ENCODE assay signal across 8 cellular contexts in the genomic region with DNA sequence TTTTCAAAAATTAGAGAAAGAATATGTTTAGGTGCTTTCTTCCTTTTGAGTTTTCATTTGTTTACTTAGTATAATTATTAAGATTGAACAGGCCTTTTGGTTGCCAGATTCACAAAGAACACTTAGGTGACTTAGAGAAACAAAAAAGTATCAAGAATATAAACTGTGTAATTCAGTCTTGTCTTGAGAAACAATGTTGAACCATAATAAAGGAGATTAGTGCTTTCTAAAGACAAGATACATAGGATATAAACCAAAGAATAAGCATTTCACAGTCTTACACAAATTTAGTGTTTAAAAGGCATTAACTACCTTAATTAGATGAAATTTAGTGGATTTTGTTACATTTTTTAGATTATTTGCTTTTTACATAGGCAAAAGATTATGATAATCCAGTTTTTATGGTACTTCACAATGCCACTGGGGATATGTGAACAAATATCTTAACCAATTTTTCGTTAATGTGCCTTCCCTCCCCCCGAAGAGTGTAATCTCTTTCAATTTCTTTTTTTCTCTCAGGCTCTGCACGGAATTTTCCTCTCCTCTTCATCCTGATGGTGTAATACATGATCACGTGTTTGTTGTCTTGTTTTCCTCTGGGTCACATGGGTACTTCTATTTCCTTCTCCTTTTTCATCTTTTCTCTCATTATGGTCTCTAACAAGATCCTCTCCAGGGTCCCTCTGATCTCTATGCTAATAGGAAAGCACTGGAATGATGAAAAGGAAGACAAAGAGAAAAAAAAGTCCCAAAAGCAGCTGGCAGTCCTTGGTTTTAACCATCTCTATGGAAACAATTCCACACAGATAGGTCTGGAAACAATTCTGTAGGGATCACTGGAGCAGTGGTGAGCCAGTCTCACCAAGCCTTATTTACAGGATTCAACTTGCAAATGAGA. TPM values are rescaled to one million over a fixed set of nuclear protein-coding genes. Genes with fewer than 3 reads are reported as not detected.
DNase-seq lines count a peak whose midpoint lies in the region; ATAC-seq and TF ChIP-seq lines count a peak whose summit lies in the region.

No MANE protein-coding gene starts in this region.

- no peak overlapping the region for H2BK5ac ChIP-seq in H9 (ENCODE audit: insufficient read length, low read length)

- no peak overlapping the region for H4K5ac ChIP-seq in H9 (ENCODE audit: insufficient read length, low read depth, low read length)

- ATAC-seq in Panc1: peak; percentile 27; the same call in 1 of the 2 replicates
- no peak for ATAC-seq in GM19395 (IDR thresholded peaks at IDR 0.05; ENCODE audit: unreplicated experiment)
- ATAC-seq in HG03196 (IDR thresholded peaks at IDR 0.05; ENCODE audit: unreplicated experiment): no peak
- no peak for ATAC-seq in naive thymus-derived CD8-positive, alpha-beta T cell

- no peak overlapping the region for H3K4me2 ChIP-seq in H9 (ENCODE audit: insufficient read depth, insufficient read length, low read length)

- peaks cover 4 to 7% (median 5%) of the 10 kb centered on the region in 3 experiments for H3K36me3 Mint-ChIP-seq in H9 (ENCODE audit: insufficient read depth in 1 of 3, low read depth in 3 of 3)
- peaks cover 22% of the 10 kb centered on the region for H3K36me3 Mint-ChIP-seq in dendritic cell treated with granulocyte-macrophage colony-stimulating factor and Interleukin-4, amounts not matched to agents 40 ng/mL and 50 ng/mL, for 4 days (ENCODE audit: low read depth)
- H3K36me3 Mint-ChIP-seq in naive thymus-derived CD8-positive, alpha-beta T cell: peaks cover 0 to 3% (median 3%) of the 10 kb centered on the region in 3 donors

- no peak overlapping the region for H3K23ac ChIP-seq in H9 (ENCODE audit: insufficient read length, low read depth, low read length)

- peaks cover 0 to 6% of the 10 kb centered on the region in 2 experiments; a peak in 2 of 5 replicates for H3K9me3 Mint-ChIP-seq in H9
- H3K9me3 Mint-ChIP-seq in dendritic cell treated with granulocyte-macrophage colony-stimulating factor and Interleukin-4, amounts not matched to agents 40 ng/mL and 50 ng/mL, for 4 days: no peaks in the 10 kb centered on the region
- H3K9me3 Mint-ChIP-seq in naive thymus-derived CD8-positive, alpha-beta T cell: peaks cover 0 to 4% (median 0%) of the 10 kb centered on the region in 9 donors

- no peaks in the 10 kb centered on the region; the same call in 1 of the 2 replicates for H3K36me3 ChIP-seq in Panc1 (ENCODE audit: control insufficient read depth, insufficient read depth, low read length)
- no peaks in the 10 kb centered on the region for H3K36me3 ChIP-seq in mucosa of rectum (ENCODE audit: control insufficient read depth in 2 of 2, insufficient read depth in 2 of 2, low read length in 2 of 2)

- intact Hi-C loops in Panc1 (cut with micrococcal nuclease; ENCODE audit: unreplicated experiment): no loop called here
- intact Hi-C loops in dendritic cell treated with granulocyte-macrophage colony-stimulating factor and Interleukin-4, amounts not matched to agents 40 ng/mL and 50 ng/mL, for 4 days (cut with micrococcal nuclease): no loop called here

- peak overlapping the region; percentile 25 to 44 for H3K4me3 ChIP-seq in Panc1 (ENCODE audit: low read depth in 2 of 2, low read length in 2 of 2)
- peak overlapping the region in 1 of 2 donors; percentile 51 for H3K4me3 ChIP-seq in mucosa of rectum (ENCODE audit: low read length in 2 of 2)

- H4K20me1 ChIP-seq in H9 (ENCODE audit: control insufficient read depth, insufficient read depth, insufficient read length): no peaks in the 10 kb centered on the region

- no peak overlapping the region for H2BK120ac ChIP-seq in H9 (ENCODE audit: low read depth, low read length, poor library complexity, severe bottlenecking)

- H4K91ac ChIP-seq in H9 (ENCODE audit: insufficient read length, low read depth, low read length): no peak overlapping the region

- H3K27ac ChIP-seq in H9 (ENCODE audit: insufficient read length, low read depth, low read length) (no peak overlapping the region), Panc1 (ENCODE audit: low read length) (peak overlapping the region; percentile 100), mucosa of rectum (ENCODE audit: low read depth in 2 of 2, low read length in 2 of 2) (peak overlapping the region; percentile 67 to 99)

- H3K18ac ChIP-seq in H9 (ENCODE audit: insufficient read length, low read depth, low read length): no peak overlapping the region

- BruUV-seq in Panc1 (replicated peaks; lab: Mats Ljungman, UMichigan): no TSS peak

- H3K4ac ChIP-seq in H9 (ENCODE audit: low read depth, low read length): no peak overlapping the region

- H3K4me3 Mint-ChIP-seq in H9: no peak overlapping the region
- H3K4me3 Mint-ChIP-seq in dendritic cell treated with granulocyte-macrophage colony-stimulating factor and Interleukin-4, amounts not matched to agents 40 ng/mL and 50 ng/mL, for 4 days: peak overlapping the region; percentile 44
- H3K4me3 Mint-ChIP-seq in naive thymus-derived CD8-positive, alpha-beta T cell: peak overlapping the region in 1 of 10 donors; percentile 79

- no peak overlapping the region for H2BK12ac ChIP-seq in H9 (ENCODE audit: insufficient read length, low read depth, low read length)

- no peak overlapping the region for H3K14ac ChIP-seq in H9 (ENCODE audit: insufficient read depth, low read length)

- H2AK5ac ChIP-seq in H9 (ENCODE audit: insufficient read length, low read length): no peak overlapping the region

- H3K4me1 ChIP-seq in H9 (ENCODE audit: insufficient read depth, low read length): no peaks in the 10 kb centered on the region
- H3K4me1 ChIP-seq in Panc1 (ENCODE audit: control insufficient read depth, insufficient read depth, low read length): peaks cover 35% of the 10 kb centered on the region
- H3K4me1 ChIP-seq in mucosa of rectum (ENCODE audit: control insufficient read depth in 2 of 2, insufficient read depth in 2 of 2, low read length in 2 of 2): peaks cover 20 to 21% of the 10 kb centered on the region in 2 donors

- no peak overlapping the region for H2AFZ ChIP-seq in H9 (ENCODE audit: low read length)

- peak overlapping the region; percentile 8 to 82 (median 20) for H3K27ac Mint-ChIP-seq in H9
- peak overlapping the region; percentile 68 for H3K27ac Mint-ChIP-seq in dendritic cell treated with granulocyte-macrophage colony-stimulating factor and Interleukin-4, amounts not matched to agents 40 ng/mL and 50 ng/mL, for 4 days
- H3K27ac Mint-ChIP-seq in naive thymus-derived CD8-positive, alpha-beta T cell: peak overlapping the region in 1 of 10 donors; percentile 66

- no peak overlapping the region for H2BK15ac ChIP-seq in H9 (ENCODE audit: low read depth, low read length)

- H3K9me3 ChIP-seq in H9 (ENCODE audit: control insufficient read depth, low read depth, low read length): no peaks in the 10 kb centered on the region
- no peaks in the 10 kb centered on the region for H3K9me3 ChIP-seq in Panc1 (ENCODE audit: control insufficient read depth, insufficient read depth, low read depth, low read length)
- H3K9me3 ChIP-seq in mucosa of rectum (ENCODE audit: control insufficient read depth in 2 of 2, low read length in 2 of 2): no peaks in the 10 kb centered on the region

- no peak overlapping the region for H2BK20ac ChIP-seq in H9 (ENCODE audit: low read depth, low read length, poor library complexity, severe bottlenecking)

- peaks cover 2% of the 10 kb centered on the region for H3K27me3 Mint-ChIP-seq in H9 (ENCODE audit: low read depth)
- H3K27me3 Mint-ChIP-seq in dendritic cell treated with granulocyte-macrophage colony-stimulating factor and Interleukin-4, amounts not matched to agents 40 ng/mL and 50 ng/mL, for 4 days: no peaks in the 10 kb centered on the region
- H3K27me3 Mint-ChIP-seq in naive thymus-derived CD8-positive, alpha-beta T cell: peaks cover 0 to 6% (median 1%) of the 10 kb centered on the region in 5 donors

- no peak overlapping the region for H4K8ac ChIP-seq in H9 (replicated peaks; ENCODE audit: insufficient read length, low read depth, low read length)

- peaks cover 10% of the 10 kb centered on the region for H3K23me2 ChIP-seq in H9 (ENCODE audit: insufficient read length, low read depth, low read length, poor library complexity, severe bottlenecking)

- DNase-seq in AG09319 (ENCODE audit: extremely low read depth, low read depth) (peak; percentile 59), H9 (no peak), Panc1 (ENCODE audit: low read depth, low spot score) (peak; percentile 64)
- DNase-seq in naive thymus-derived CD8-positive, alpha-beta T cell: no peak

- H3K79me1 ChIP-seq in H9 (ENCODE audit: insufficient read depth, low read depth, low read length, poor library complexity, severe bottlenecking): no peaks in the 10 kb centered on the region

- POLR2A ChIA-PET in Panc1 (lab: Charles Lee): no interaction called here
- POLR2A ChIA-PET in naive thymus-derived CD8-positive, alpha-beta T cell (lab: Charles Lee): interaction anchor here (0.7 kb wide), 1 partner anchor 444 kb away, joined by 8 read pairs; the partner anchor contains the start of gene SIRT1

- H3K79me2 ChIP-seq in H9 (ENCODE audit: insufficient read depth, low read length): peaks cover 3% of the 10 kb centered on the region; the same call in 1 of the 2 replicates

- TF ChIP-seq CTCF in AG09319 (IDR thresholded peaks at IDR 0.05; ENCODE audit: low read depth, low read length) (no peak), H9 (conservative IDR thresholded peaks at IDR 0.05) (no peak), Panc1 (IDR thresholded peaks at IDR 0.05) (no peak)

- H3K27me3 ChIP-seq in H9 (ENCODE audit: insufficient read depth, low read length) (no peaks in the 10 kb centered on the region), Panc1 (ENCODE audit: control insufficient read depth, insufficient read depth, low read length) (no peaks in the 10 kb centered on the region), mucosa of rectum (ENCODE audit: control insufficient read depth in 2 of 2, insufficient read depth in 2 of 2, low read length in 2 of 2) (no peaks in the 10 kb centered on the region)

- in situ Hi-C loops in Panc1 (cut with HindIII; ENCODE audit: low pct_unique_long_range_greater_than_20kb, low sequenced_read_pairs): no loop called here

- peaks cover 14 to 22% of the 10 kb centered on the region in 2 experiments for H3K4me1 Mint-ChIP-seq in H9
- H3K4me1 Mint-ChIP-seq in dendritic cell treated with granulocyte-macrophage colony-stimulating factor and Interleukin-4, amounts not matched to agents 40 ng/mL and 50 ng/mL, for 4 days (ENCODE audit: low read depth): peaks cover 44% of the 10 kb centered on the region
- peaks cover 11 to 31% (median 23%) of the 10 kb centered on the region in 4 donors for H3K4me1 Mint-ChIP-seq in naive thymus-derived CD8-positive, alpha-beta T cell

- H3T11ph ChIP-seq in H9 (ENCODE audit: low read length): no peak overlapping the region

- WGBS in H9 (ENCODE audit: extremely low coverage, insufficient read length, low lambda C conversion rate): no CpG with 5 or more reads among the region's 4 CpGs

- CTCF ChIA-PET in Panc1 (lab: Charles Lee): no interaction called here

- H3K56ac ChIP-seq in H9 (ENCODE audit: insufficient read length, low read depth, low read length): no peak overlapping the region

- H3K9ac ChIP-seq in H9 (ENCODE audit: extremely low read depth, insufficient read length, low read length): no peak overlapping the region
- peak overlapping the region; percentile 33 to 38 for H3K9ac ChIP-seq in mucosa of rectum (ENCODE audit: low read depth in 1 of 2, low read length in 2 of 2)

RNA-seq across cellular contexts. Expression of gene HNRNPH3, which starts 3.7 kb away (rescaled TPM):
- 234 and 244 TPM in 2 replicates for total RNA-seq in H9 (2021)
- total RNA-seq in Panc1 (2021; ENCODE audit: unreplicated experiment): 143 TPM
- 177 TPM for polyA plus RNA-seq in Panc1 (2012; ENCODE audit: insufficient read length)
- 100 to 1,000 TPM; 184 to 186 TPM for total RNA-seq in naive thymus-derived CD8-positive, alpha-beta T cell
- polyA plus RNA-seq in naive thymus-derived CD8-positive, alpha-beta T cell: 100 to 1,000 TPM; 116 to 166 (median 144) TPM

RNA-seq across cellular contexts. Expression of gene PBLD, which starts 4.6 kb away (rescaled TPM):
- total RNA-seq in H9 (2021) (2.4 and 3.5 TPM in 2 replicates), Panc1 (2021; ENCODE audit: unreplicated experiment) (11.7 TPM)
- polyA plus RNA-seq in Panc1 (2012; ENCODE audit: insufficient read length): 7.1 TPM
- total RNA-seq in naive thymus-derived CD8-positive, alpha-beta T cell: 1 to 10 TPM; 1.7 to 2.2 TPM
- polyA plus RNA-seq in naive thymus-derived CD8-positive, alpha-beta T cell: 1 to 10 TPM in 2 of 3 donors, under 1 TPM in 1; 0.93 to 1.3 (median 1.2) TPM

Comparison
In these comparisons a context has a peak if more than half of its experiments do, and no peak if none do; other contexts are left out.
1. DNase-seq: peak in AG09319 (single experiment) and Panc1 (single experiment); none in H9 (single experiment) and naive thymus-derived CD8-positive, alpha-beta T cell (0 of 10).